22 cellular contexts compared by ENCODE assay signal in the genomic region with DNA sequence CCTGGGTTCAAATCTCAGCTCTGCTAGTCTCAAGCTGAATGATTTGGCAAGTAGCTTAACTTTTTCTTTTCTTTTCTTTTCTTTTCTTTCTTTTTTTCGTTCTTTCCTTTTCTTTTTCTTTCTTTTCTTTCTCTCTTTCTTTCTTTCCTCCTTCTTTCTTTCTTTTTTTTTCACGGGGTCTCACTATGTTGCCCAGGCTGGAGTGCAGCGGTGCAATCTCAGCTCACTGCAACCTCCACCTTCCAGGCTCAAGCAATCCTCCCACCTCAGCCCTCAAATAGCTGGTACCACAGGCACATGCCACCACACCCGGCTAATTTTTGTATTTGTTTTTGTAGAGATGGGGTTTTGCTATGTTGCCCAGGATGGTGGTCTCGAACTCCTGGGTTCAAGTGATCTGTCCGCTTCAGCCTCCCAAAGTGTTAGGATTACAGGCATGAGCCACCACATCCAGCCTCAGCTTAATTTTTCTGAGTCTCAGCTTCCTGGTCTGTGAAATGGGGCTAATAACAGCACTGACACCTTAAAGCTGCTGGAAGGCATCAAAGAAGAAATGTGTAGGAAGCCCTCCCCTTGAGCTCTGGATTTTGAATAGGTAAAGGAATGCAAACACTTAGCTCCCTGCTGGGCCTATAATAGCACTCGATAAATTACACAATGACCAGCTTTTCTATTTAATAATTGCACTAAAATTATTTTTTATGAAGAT.
"Had no signal": no experiment of that assay in that cellular context is flagged by ENCODE, and none has a peak within 500 bp of the region (broad histone marks: within the 10 kb centered on the region; RNA-seq: fewer than 3 reads in every experiment).

No MANE protein-coding gene starts in this region.

- H3K27me3 ChIP-seq: cardiac muscle cell had no signal

- H3K9me3 Mint-ChIP-seq: activated CD4-positive, alpha-beta memory T cell treated with anti-CD3 and anti-CD28 coated beads, Interleukin-2, amount 10 ng/mL, durations not matched to agents 7 days and 5 days; activated CD4-positive, alpha-beta T cell treated with anti-CD3 and anti-CD28 coated beads, Interleukin-2, amount 10 ng/mL, durations not matched to agents 7 days and 5 days; activated naive CD4-positive, alpha-beta T cell treated with anti-CD3 and anti-CD28 coated beads, Interleukin-2, amount 50 U/mL, for 24 hours; T-cell had no signal

- DNase-seq: activated CD4-positive, alpha-beta memory T cell treated with anti-CD3 and anti-CD28 coated beads, Interleukin-2, amount 10 ng/mL, durations not matched to agents 7 days and 5 days; activated CD4-positive, alpha-beta T cell treated with anti-CD3 and anti-CD28 coated beads, Interleukin-2, amount 10 ng/mL, durations not matched to agents 7 days and 5 days; activated CD4-positive, CD25-positive, alpha-beta regulatory T cell; activated T-cell treated with anti-CD3 and anti-CD28 coated beads, Interleukin-2, amount 50 U/mL, for 1 hour; brain microvascular endothelial cell; NCI-H1048; NCI-H1694; NCI-H2029; NCI-H2107; NCI-H345; NCI-H510A; NCI-H526 treated with DMSO at 0.1 percent for 48 hours; OCI-M1; RPMI8226; T-cell; T-helper 2 cell; T1000 had no signal

- H3K36me3 Mint-ChIP-seq: activated naive CD4-positive, alpha-beta T cell treated with anti-CD3 and anti-CD28 coated beads, Interleukin-2, amount 50 U/mL, for 24 hours; T-cell had no signal

- H3K27ac Mint-ChIP-seq: activated CD4-positive, alpha-beta memory T cell treated with anti-CD3 and anti-CD28 coated beads, Interleukin-2, amount 10 ng/mL, durations not matched to agents 7 days and 5 days; activated CD4-positive, alpha-beta T cell treated with anti-CD3 and anti-CD28 coated beads, Interleukin-2, amount 10 ng/mL, durations not matched to agents 7 days and 5 days; activated naive CD4-positive, alpha-beta T cell treated with anti-CD3 and anti-CD28 coated beads, Interleukin-2, amount 50 U/mL, for 24 hours; T-cell had no signal

- ATAC-seq: Panc1, Right ventricle myocardium inferior, T-cell had no signal

- H3K4me3 ChIP-seq: cardiac muscle cell, SK-N-MC had no signal

- H3K4me1 Mint-ChIP-seq: activated CD4-positive, alpha-beta memory T cell treated with anti-CD3 and anti-CD28 coated beads, Interleukin-2, amount 10 ng/mL, durations not matched to agents 7 days and 5 days; activated CD4-positive, alpha-beta T cell treated with anti-CD3 and anti-CD28 coated beads, Interleukin-2, amount 10 ng/mL, durations not matched to agents 7 days and 5 days; activated naive CD4-positive, alpha-beta T cell treated with anti-CD3 and anti-CD28 coated beads, Interleukin-2, amount 50 U/mL, for 24 hours; T-cell had no signal

- H3K4me3 Mint-ChIP-seq: activated CD4-positive, alpha-beta memory T cell treated with anti-CD3 and anti-CD28 coated beads, Interleukin-2, amount 10 ng/mL, durations not matched to agents 7 days and 5 days; activated CD4-positive, alpha-beta T cell treated with anti-CD3 and anti-CD28 coated beads, Interleukin-2, amount 10 ng/mL, durations not matched to agents 7 days and 5 days; activated naive CD4-positive, alpha-beta T cell treated with anti-CD3 and anti-CD28 coated beads, Interleukin-2, amount 50 U/mL, for 24 hours; T-cell had no signal

- H3K36me3 ChIP-seq: brain microvascular endothelial cell, cardiac muscle cell had no signal

- H3K27ac ChIP-seq: brain microvascular endothelial cell, cardiac muscle cell, SK-N-MC had no signal
